In the genomic region with DNA sequence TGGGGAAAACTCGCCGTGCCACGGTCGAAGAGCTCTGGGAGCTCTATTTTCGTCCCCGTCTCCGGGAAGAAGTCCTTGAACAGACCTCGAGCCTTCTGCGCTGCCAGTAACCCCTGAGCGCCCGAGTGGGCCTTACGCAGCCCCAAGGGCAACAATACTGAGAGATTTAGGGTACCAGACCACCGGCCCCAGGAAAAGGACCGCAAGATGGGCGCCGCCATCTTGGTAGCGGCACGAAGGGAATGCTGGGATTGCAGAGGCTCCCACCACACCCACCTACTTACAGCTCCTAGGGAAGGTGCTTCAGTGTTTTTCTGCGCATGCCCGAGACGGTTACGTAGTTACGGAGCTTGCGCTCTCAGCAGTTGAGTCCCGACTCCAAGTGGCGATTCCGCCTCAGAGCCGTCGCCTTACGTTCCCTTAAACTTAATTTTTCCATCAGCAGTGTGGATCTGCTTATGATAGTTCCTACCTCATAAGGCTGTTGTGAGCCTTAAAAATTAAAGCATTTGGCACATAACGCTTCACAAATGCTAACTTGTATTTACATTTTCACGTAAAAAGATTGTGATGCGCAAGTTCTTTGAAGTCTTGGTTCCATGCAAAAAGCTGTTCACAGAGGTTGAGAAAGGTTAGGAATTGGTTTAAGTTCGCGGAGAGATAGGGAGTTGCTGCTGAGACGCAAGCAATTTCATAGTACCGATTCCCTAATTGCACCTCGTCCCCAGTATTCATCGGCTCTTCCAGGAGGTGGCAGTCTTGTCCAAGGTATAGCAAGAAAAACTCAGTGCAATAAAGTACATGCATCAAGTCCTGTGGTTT, we compare ENCODE assay signal across 8 cellular contexts. TPM values are rescaled to one million over a fixed set of nuclear protein-coding genes. Genes with fewer than 3 reads are reported as not detected.
DNase-seq lines count a peak whose midpoint lies in the region; ATAC-seq and TF ChIP-seq lines count a peak whose summit lies in the region.

Gene YARS2, minus strand, starts transcription at position 244 of the 822 bp plus-strand sequence. Its CDS starts 23 bp downstream, at position 221.

- DNase-seq in NCI-H1417 (lab: John Stamatoyannopoulos, UW) = peak; percentile 97 to 100 (median 98)
- peak; percentile 99 for DNase-seq in SW480 (ENCODE audit: low spot score)
- DNase-seq in adipocyte (ENCODE audit: low read depth) = peak; percentile 98
- peak; percentile 93 to 97 (median 96) for DNase-seq in heart left ventricle
- DNase-seq in posterior cingulate gyrus = peak; percentile 91 to 99 (median 92)
- DNase-seq in upper lobe of right lung = peak; percentile 94

- H3K4me3 ChIP-seq in adipocyte (ENCODE audit: low read length) (peak within 1 kb of the TSS; percentile 98), heart left ventricle (peak within 1 kb of the TSS; percentile 71 to 98 (median 84)), upper lobe of right lung (peak within 1 kb of the TSS; percentile 93)

- H3K9me3 ChIP-seq in adipocyte (ENCODE audit: control insufficient read depth, low read length) = no peaks in the 10 kb centered on the region
- no peaks in the 10 kb centered on the region for H3K9me3 ChIP-seq in heart left ventricle
- no peaks in the 10 kb centered on the region for H3K9me3 ChIP-seq in upper lobe of right lung

- peaks cover 28% of the 10 kb centered on the region for H3K36me3 ChIP-seq in adipocyte (ENCODE audit: control insufficient read depth, insufficient read depth, low read length, severe bottlenecking)
- H3K36me3 ChIP-seq in heart left ventricle = peaks cover 0 to 33% (median 31%) of the 10 kb centered on the region in 9 donors
- H3K36me3 ChIP-seq in upper lobe of right lung = peaks cover 29% of the 10 kb centered on the region

- TF ChIP-seq POLR2A in heart left ventricle (IDR thresholded peaks at IDR 0.05) = peak in 1 of 2 donors; percentile 47

- TF ChIP-seq CTCF in GM12872 (IDR thresholded peaks at IDR 0.05; ENCODE audit: insufficient read depth, low read depth, low read length) (peak; percentile 69), heart left ventricle (IDR thresholded peaks at IDR 0.05) (peak; percentile 61 to 88 (median 84)), upper lobe of right lung (IDR thresholded peaks at IDR 0.05) (peak; percentile 84)

- H3K4me1 ChIP-seq in adipocyte (ENCODE audit: control insufficient read depth, insufficient read depth, low read length) (peaks cover 25% of the 10 kb centered on the region), heart left ventricle (peaks cover 5 to 28% (median 16%) of the 10 kb centered on the region in 12 donors), upper lobe of right lung (peaks cover 14% of the 10 kb centered on the region)

- intact Hi-C loops in heart left ventricle (cut with DNase I) (loop anchor here (1.0 to 10.0 kb wide), 10 partner anchors 161 to 1267 kb away; partner anchors contain the start of gene ALG10 (in 8 of the 10)), posterior cingulate gyrus (cut with DNase I) (loop anchor here (1.0 to 2.0 kb wide), 3 partner anchors 77 to 1265 kb away; partner anchors contain the start of gene DNM1L), upper lobe of right lung (cut with DNase I) (no loop called here)

- peak within 1 kb of the TSS; percentile 98 for H3K9ac ChIP-seq in adipocyte (ENCODE audit: low read length)

- peak; percentile 91 for ATAC-seq in HG02759 (IDR thresholded peaks at IDR 0.05; ENCODE audit: unreplicated experiment)
- peak; percentile 98 to 99 (median 99) for ATAC-seq in heart left ventricle
- ATAC-seq in upper lobe of right lung = peak; percentile 97

- peak within 1 kb of the TSS; percentile 61 to 95 (median 89) for H3K27ac ChIP-seq in heart left ventricle
- H3K27ac ChIP-seq in upper lobe of right lung = peak within 1 kb of the TSS; percentile 87

- WGBS in heart left ventricle, 4 donors = 0 to 1% (median 0%) methylated on average over 32 to 39 of the region's 39 CpGs

- H3K27me3 ChIP-seq in adipocyte (replicated peaks; ENCODE audit: control insufficient read depth, insufficient read depth, low read length) = no peaks in the 10 kb centered on the region
- no peaks in the 10 kb centered on the region for H3K27me3 ChIP-seq in heart left ventricle
- no peaks in the 10 kb centered on the region for H3K27me3 ChIP-seq in upper lobe of right lung

RNA-seq across cellular contexts. Expression of gene YARS2, which starts in this region (rescaled TPM):
- total RNA-seq in heart left ventricle = 10 to 100 TPM in 7 of 9 donors, 1 to 10 TPM in 2; 7.7 to 19.4 (median 14.2) TPM
- polyA plus RNA-seq in heart left ventricle = 10 to 100 TPM; 11.0 to 20.6 TPM
- 10.9 TPM for total RNA-seq in upper lobe of right lung

Comparison
In these comparisons a context has a peak if more than half of its experiments do, and no peak if none do; other contexts are left out.
1. Peak in every context shown above with its lines: DNase-seq, ATAC-seq, H3K4me3 ChIP-seq and H3K27ac ChIP-seq.